In genomic region chr12:55937956-55938355, GRCh38 we compare ENCODE assay signal across 17 cellular contexts. TPM values are rescaled to one million over a fixed set of nuclear protein-coding genes. Genes with fewer than 3 reads are reported as not detected.
A peak's percentile ranks its signal among the peaks of the same experiment; 100 is the strongest.
DNase-seq lines count a peak whose midpoint lies in the region; ATAC-seq, FAIRE-seq and TF ChIP-seq lines count a peak whose summit lies in the region.
"Had no signal": no experiment of that assay in that cellular context is flagged by ENCODE, and none has a peak within 500 bp of the region (broad histone marks: within the 10 kb centered on the region; RNA-seq: fewer than 3 reads in every experiment).

No MANE protein-coding gene starts in this region.

- H3K9ac ChIP-seq in astrocyte (ENCODE audit: low read length) = no peak overlapping the region

- no peaks in the 10 kb centered on the region for H3K9me3 Mint-ChIP-seq in activated T-cell treated with anti-CD3 and anti-CD28 coated beads, Interleukin-2, amount 50 U/mL, for 72 hours
- H3K9me3 Mint-ChIP-seq in activated T-cell treated with anti-CD3 and anti-CD28 coated beads, Interleukin-2, amount 50 U/mL, for 4 hours = no peaks in the 10 kb centered on the region
- no peaks in the 10 kb centered on the region for H3K9me3 Mint-ChIP-seq in astrocyte (ENCODE audit: unreplicated experiment)
- no peaks in the 10 kb centered on the region for H3K9me3 Mint-ChIP-seq in neural crest cell

- FAIRE-seq in astrocyte (lab: Jason Lieb, UNC) = no peak
- FAIRE-seq in frontal cortex (lab: Jason Lieb, UNC) = no peak

- TF ChIP-seq CTCF in astrocyte (IDR thresholded peaks at IDR 0.05; ENCODE audit: insufficient read depth, low read depth, low read length) = no peak
- no peak for TF ChIP-seq CTCF in neural crest cell (conservative IDR thresholded peaks at IDR 0.05)

- peaks cover 25 to 35% of the 10 kb centered on the region in 2 donors for H3K36me3 Mint-ChIP-seq in activated T-cell treated with anti-CD3 and anti-CD28 coated beads, Interleukin-2, amount 50 U/mL, for 72 hours (ENCODE audit: insufficient read depth in 2 of 2)
- H3K36me3 Mint-ChIP-seq in activated T-cell treated with anti-CD3 and anti-CD28 coated beads, Interleukin-2, amount 50 U/mL, for 4 hours (ENCODE audit: insufficient read depth) = peaks cover 49% of the 10 kb centered on the region
- H3K36me3 Mint-ChIP-seq in astrocyte (ENCODE audit: low read depth, unreplicated experiment) = peaks cover 40% of the 10 kb centered on the region
- no peaks in the 10 kb centered on the region for H3K36me3 Mint-ChIP-seq in neural crest cell (ENCODE audit: low read depth)

- DNase-seq in activated T-cell treated with anti-CD3 and anti-CD28 coated beads, Interleukin-2, amount 50 U/mL, for 72 hours = no peak
- no peak for DNase-seq in activated T-cell treated with anti-CD3 and anti-CD28 coated beads, Interleukin-2, amount 50 U/mL, for 4 hours
- DNase-seq in M059J (ENCODE audit: low read depth) (peak; percentile 46), astrocyte (ENCODE audit: low read depth) (no peak), neural crest cell (ENCODE audit: low read depth, low spot score) (no peak), epidermal melanocyte (ENCODE audit: insufficient read length, low spot score) (no peak), frontal cortex (ENCODE audit: low spot score in 2 of 2) (no peak)
- DNase-seq in central memory CD4-positive, alpha-beta T cell = no peak
- DNase-seq: activated T-cell treated with anti-CD3 and anti-CD28 coated beads, Interleukin-2, amount 50 U/mL, for 48 hours; left colon; NCI-H2081; Peyer's patch; stimulated activated naive CD4-positive, alpha-beta T cell treated with Interleukin-2 at 50 U/mL for 16 hours; SW 1271; uterus had no signal

- peaks cover 8% of the 10 kb centered on the region for H3K36me3 ChIP-seq in astrocyte (ENCODE audit: insufficient read depth, low read length)
- H3K36me3 ChIP-seq: HAP-1, uterus had no signal

- H3K4me3 Mint-ChIP-seq in activated T-cell treated with anti-CD3 and anti-CD28 coated beads, Interleukin-2, amount 50 U/mL, for 72 hours = no peak overlapping the region
- no peak overlapping the region for H3K4me3 Mint-ChIP-seq in activated T-cell treated with anti-CD3 and anti-CD28 coated beads, Interleukin-2, amount 50 U/mL, for 4 hours
- H3K4me3 Mint-ChIP-seq in astrocyte (ENCODE audit: unreplicated experiment) = peak overlapping the region; percentile 21
- no peak overlapping the region for H3K4me3 Mint-ChIP-seq in neural crest cell

- no peaks in the 10 kb centered on the region for H3K9me3 ChIP-seq in astrocyte (ENCODE audit: insufficient read depth, low read depth, low read length)
- H3K9me3 ChIP-seq: HAP-1, Peyer's patch, uterus had no signal

- H3K27ac Mint-ChIP-seq in activated T-cell treated with anti-CD3 and anti-CD28 coated beads, Interleukin-2, amount 50 U/mL, for 72 hours = peak overlapping the region; percentile 6
- H3K27ac Mint-ChIP-seq in astrocyte (ENCODE audit: unreplicated experiment) = peak overlapping the region; percentile 66
- peak overlapping the region; percentile 20 for H3K27ac Mint-ChIP-seq in neural crest cell (ENCODE audit: unreplicated experiment)

- no peak overlapping the region for H3K4me3 ChIP-seq in astrocyte (ENCODE audit: insufficient read depth, low read depth, low read length)
- H3K4me3 ChIP-seq: HAP-1, Peyer's patch, smooth muscle cell, uterus had no signal

- no peak overlapping the region for H2AFZ ChIP-seq in astrocyte (ENCODE audit: low read depth, low read length)

- ATAC-seq in activated T-cell treated with anti-CD3 and anti-CD28 coated beads, Interleukin-2, amount 50 U/mL, for 72 hours (replicated peaks in 1 of 2) = no peak
- ATAC-seq in activated T-cell treated with anti-CD3 and anti-CD28 coated beads, Interleukin-2, amount 50 U/mL, for 4 hours = no peak
- ATAC-seq: left colon had no signal

- H3K4me1 ChIP-seq in astrocyte (ENCODE audit: insufficient read depth, low read length) = peaks cover 24% of the 10 kb centered on the region

- peak overlapping the region; percentile 17 for H3K4me2 ChIP-seq in astrocyte (ENCODE audit: low read length)
- H3K4me2 ChIP-seq: smooth muscle cell had no signal

- H3K4me1 Mint-ChIP-seq in activated T-cell treated with anti-CD3 and anti-CD28 coated beads, Interleukin-2, amount 50 U/mL, for 72 hours (ENCODE audit: low read depth) = peaks cover 78% of the 10 kb centered on the region
- peaks cover 93% of the 10 kb centered on the region for H3K4me1 Mint-ChIP-seq in activated T-cell treated with anti-CD3 and anti-CD28 coated beads, Interleukin-2, amount 50 U/mL, for 4 hours (ENCODE audit: low read depth)
- H3K4me1 Mint-ChIP-seq in astrocyte (ENCODE audit: low read depth, unreplicated experiment) (peaks cover 37% of the 10 kb centered on the region), neural crest cell (peaks cover 11% of the 10 kb centered on the region)

- no peak overlapping the region for H3K27ac ChIP-seq in astrocyte (ENCODE audit: low read depth, low read length)
- H3K27ac ChIP-seq: uterus had no signal

- peaks cover 4% of the 10 kb centered on the region for H3K79me2 ChIP-seq in astrocyte (ENCODE audit: insufficient read depth, low read length)

- no peaks in the 10 kb centered on the region for H4K20me1 ChIP-seq in astrocyte (ENCODE audit: insufficient read depth, low read length)

- no peaks in the 10 kb centered on the region for H3K27me3 Mint-ChIP-seq in activated T-cell treated with anti-CD3 and anti-CD28 coated beads, Interleukin-2, amount 50 U/mL, for 72 hours (ENCODE audit: low read depth)
- H3K27me3 Mint-ChIP-seq in activated T-cell treated with anti-CD3 and anti-CD28 coated beads, Interleukin-2, amount 50 U/mL, for 4 hours (ENCODE audit: low read depth) = no peaks in the 10 kb centered on the region
- no peaks in the 10 kb centered on the region for H3K27me3 Mint-ChIP-seq in astrocyte (ENCODE audit: low read depth, unreplicated experiment)
- peaks cover 21% of the 10 kb centered on the region for H3K27me3 Mint-ChIP-seq in neural crest cell (ENCODE audit: low read depth)

- H3K27me3 ChIP-seq in astrocyte (ENCODE audit: insufficient read depth, low read length) = no peaks in the 10 kb centered on the region
- H3K27me3 ChIP-seq: Peyer's patch, uterus had no signal

RNA-seq across cellular contexts. Expression of gene DGKA, which starts 7.0 kb away (rescaled TPM):
- total RNA-seq in activated T-cell treated with anti-CD3 and anti-CD28 coated beads, Interleukin-2, amount 50 U/mL, for 72 hours = 100 to 1,000 TPM; 343 to 396 TPM
- total RNA-seq in activated T-cell treated with anti-CD3 and anti-CD28 coated beads, Interleukin-2, amount 50 U/mL, for 4 hours = 100 to 1,000 TPM; 132 to 164 (median 153) TPM
- total RNA-seq in M059J (2014; rRNA removed; shearing (Covaris generic)) = 21.7 and 31.3 TPM in 2 replicates
- 108 and 118 TPM in 2 replicates for total RNA-seq in astrocyte
- 17.1 and 18.8 TPM in 2 replicates for total RNA-seq in neural crest cell
- 7.7 TPM for total RNA-seq in frontal cortex

RNA-seq across cellular contexts. Expression of gene PYM1, which starts 10.3 kb away (rescaled TPM):
- total RNA-seq in activated T-cell treated with anti-CD3 and anti-CD28 coated beads, Interleukin-2, amount 50 U/mL, for 72 hours = 10 to 100 TPM; 35.1 to 36.6 TPM
- total RNA-seq in activated T-cell treated with anti-CD3 and anti-CD28 coated beads, Interleukin-2, amount 50 U/mL, for 4 hours = 10 to 100 TPM; 24.9 to 30.0 (median 28.4) TPM
- 26.8 and 28.0 TPM in 2 replicates for total RNA-seq in M059J (2014; rRNA removed; shearing (Covaris generic))
- total RNA-seq in astrocyte (31.5 and 33.6 TPM in 2 replicates), neural crest cell (54.0 and 56.8 TPM in 2 replicates), frontal cortex (22.4 TPM)

RNA-seq across cellular contexts. Expression of gene PMEL, which starts 27.9 kb away (rescaled TPM):
- total RNA-seq in activated T-cell treated with anti-CD3 and anti-CD28 coated beads, Interleukin-2, amount 50 U/mL, for 72 hours = 1 to 10 TPM in 1 of 2 donors, under 1 TPM in 1; 1.00 to 1.9 TPM
- total RNA-seq in activated T-cell treated with anti-CD3 and anti-CD28 coated beads, Interleukin-2, amount 50 U/mL, for 4 hours = under 1 TPM in 2 of 3 donors, not detected in 1; 0.13 to 0.41 TPM
- 0.54 and 0.69 TPM in 2 replicates for total RNA-seq in M059J (2014; rRNA removed; shearing (Covaris generic))
- total RNA-seq in astrocyte (3.9 and 13.8 TPM in 2 replicates), neural crest cell (36.9 and 39.9 TPM in 2 replicates), frontal cortex (not detected)

RNA-seq across cellular contexts. Expression of gene CDK2, which starts 28.7 kb away (rescaled TPM):
- total RNA-seq in activated T-cell treated with anti-CD3 and anti-CD28 coated beads, Interleukin-2, amount 50 U/mL, for 72 hours = 100 to 1,000 TPM in 1 of 2 donors, 10 to 100 TPM in 1; 89.2 to 103 TPM
- 10 to 100 TPM; 65.4 to 80.1 (median 74.1) TPM for total RNA-seq in activated T-cell treated with anti-CD3 and anti-CD28 coated beads, Interleukin-2, amount 50 U/mL, for 4 hours
- 112 and 148 TPM in 2 replicates for total RNA-seq in M059J (2014; rRNA removed; shearing (Covaris generic))
- total RNA-seq in astrocyte = 37.8 and 44.3 TPM in 2 replicates
- 125 TPM in 2 replicates for total RNA-seq in neural crest cell
- 5.3 TPM for total RNA-seq in frontal cortex

RNA-seq across cellular contexts. Expression of gene RAB5B, which starts 35.9 kb away (rescaled TPM):
- total RNA-seq in activated T-cell treated with anti-CD3 and anti-CD28 coated beads, Interleukin-2, amount 50 U/mL, for 72 hours = 10 to 100 TPM; 49.4 to 56.6 TPM
- 10 to 100 TPM; 18.5 to 27.5 (median 22.6) TPM for total RNA-seq in activated T-cell treated with anti-CD3 and anti-CD28 coated beads, Interleukin-2, amount 50 U/mL, for 4 hours
- total RNA-seq in M059J (2014; rRNA removed; shearing (Covaris generic)) = 58.1 and 71.3 TPM in 2 replicates
- total RNA-seq in astrocyte (110 and 127 TPM in 2 replicates), neural crest cell (86.5 and 97.3 TPM in 2 replicates), frontal cortex (33.0 TPM)

Comparison
In these comparisons a context has a peak if more than half of its experiments do, and no peak if none do; other contexts are left out.
1. H3K27ac Mint-ChIP-seq: peak in every context shown above with its lines; median percentile 66 in astrocyte; 20 in neural crest cell; 6 in activated T-cell treated with anti-CD3 and anti-CD28 coated beads, Interleukin-2, amount 50 U/mL, for 72 hours.